In genomic region chr20:62243906-62244515, GRCh38 we compare ENCODE assay signal across 18 cellular contexts. TPM values are rescaled to one million over a fixed set of nuclear protein-coding genes. Genes with fewer than 3 reads are reported as not detected.
A peak's percentile ranks its signal among the peaks of the same experiment; 100 is the strongest.
DNase-seq lines count a peak whose midpoint lies in the region; ATAC-seq and TF ChIP-seq lines count a peak whose summit lies in the region.
"Had no signal": no experiment of that assay in that cellular context is flagged by ENCODE, and none has a peak within 500 bp of the region (broad histone marks: within the 10 kb centered on the region; RNA-seq: fewer than 3 reads in every experiment).

No MANE protein-coding gene starts in this region.

- CTCF ChIA-PET in activated CD4-positive, alpha-beta T cell treated with anti-CD3 and anti-CD28 coated beads, Interleukin-2, amount 10 ng/mL, durations not matched to agents 7 days and 5 days (lab: Charles Lee) = interaction anchor here (1.1 kb wide), 1 partner anchor 35 kb away, joined by 3 read pairs; no protein-coding TSS in a partner anchor

- intact Hi-C loops in left ventricle myocardium inferior (cut with micrococcal nuclease) (no loop called here), left ventricle myocardium superior (cut with micrococcal nuclease) (no loop called here), natural killer cell (cut with micrococcal nuclease) (no loop called here)

- H3K36me3 Mint-ChIP-seq in natural killer cell = no peaks in the 10 kb centered on the region
- peaks cover 5% of the 10 kb centered on the region for H3K36me3 Mint-ChIP-seq in activated CD4-positive, alpha-beta T cell treated with anti-CD3 and anti-CD28 coated beads, Interleukin-2, amount 10 ng/mL, durations not matched to agents 7 days and 5 days (ENCODE audit: low read depth)

- TF ChIP-seq EP300 in suprapubic skin (IDR thresholded peaks at IDR 0.05) = no peak

- no peaks in the 10 kb centered on the region for H3K27me3 Mint-ChIP-seq in natural killer cell (ENCODE audit: low read depth in 2 of 2)
- no peaks in the 10 kb centered on the region for H3K27me3 Mint-ChIP-seq in activated CD4-positive, alpha-beta T cell treated with anti-CD3 and anti-CD28 coated beads, Interleukin-2, amount 10 ng/mL, durations not matched to agents 7 days and 5 days
- H3K27me3 Mint-ChIP-seq: CD4-positive, alpha-beta memory T cell had no signal

- no peaks in the 10 kb centered on the region for H3K9me3 Mint-ChIP-seq in natural killer cell
- no peaks in the 10 kb centered on the region for H3K9me3 Mint-ChIP-seq in activated CD4-positive, alpha-beta T cell treated with anti-CD3 and anti-CD28 coated beads, Interleukin-2, amount 10 ng/mL, durations not matched to agents 7 days and 5 days

- H3K4me1 ChIP-seq in left ventricle myocardium inferior (peaks cover 100% of the 10 kb centered on the region), suprapubic skin (peaks cover 73% of the 10 kb centered on the region)

- no peaks in the 10 kb centered on the region for H3K36me3 ChIP-seq in left ventricle myocardium inferior
- peaks cover 4% of the 10 kb centered on the region for H3K36me3 ChIP-seq in suprapubic skin

- H3K27ac ChIP-seq in left ventricle myocardium inferior (replicated peaks) = peak overlapping the region; percentile 70
- H3K27ac ChIP-seq in suprapubic skin = peak overlapping the region; percentile 60
- H3K27ac ChIP-seq: GM23248, KMS-11 had no signal

- DNase-seq in left ventricle myocardium inferior = no peak
- DNase-seq in left ventricle myocardium superior = no peak
- peak; percentile 53 for DNase-seq in UCSD-AML1 (lab: John Stamatoyannopoulos, UW; ENCODE audit: unreplicated experiment)
- no peak for DNase-seq in natural killer cell
- no peak for DNase-seq in suprapubic skin (ENCODE audit: low spot score in 2 of 2)
- DNase-seq in activated CD4-positive, alpha-beta T cell treated with anti-CD3 and anti-CD28 coated beads, Interleukin-2, amount 10 ng/mL, durations not matched to agents 7 days and 5 days = no peak
- DNase-seq: AML-193; CD4-positive, alpha-beta memory T cell; DMS79; GM23248; MG63; NCI-H1105; NCI-H1694 treated with DMSO at 0.1 percent for 48 hours; PC-3 had no signal

- WGBS in suprapubic skin = 78% methylated on average over 21 of the region's 21 CpGs

- TF ChIP-seq POLR2A in suprapubic skin (IDR thresholded peaks at IDR 0.05) = no peak

- H3K27me3 ChIP-seq in left ventricle myocardium inferior (ENCODE audit: low read depth) = no peaks in the 10 kb centered on the region
- no peaks in the 10 kb centered on the region for H3K27me3 ChIP-seq in suprapubic skin
- H3K27me3 ChIP-seq: MG63 had no signal

- H3K4me3 Mint-ChIP-seq in natural killer cell = peak overlapping the region; percentile 87
- no peak overlapping the region for H3K4me3 Mint-ChIP-seq in activated CD4-positive, alpha-beta T cell treated with anti-CD3 and anti-CD28 coated beads, Interleukin-2, amount 10 ng/mL, durations not matched to agents 7 days and 5 days
- H3K4me3 Mint-ChIP-seq: CD4-positive, alpha-beta memory T cell had no signal

- H3K4me3 ChIP-seq in left ventricle myocardium inferior (peak overlapping the region; percentile 19), suprapubic skin (no peak overlapping the region)
- H3K4me3 ChIP-seq: GM23248, MG63 had no signal

- no peak for ATAC-seq in left ventricle myocardium superior
- ATAC-seq in natural killer cell = peak; percentile 32 to 40 (median 37)
- ATAC-seq in GM18517 (IDR thresholded peaks at IDR 0.05; ENCODE audit: unreplicated experiment) = no peak
- no peak for ATAC-seq in HG03280 (IDR thresholded peaks at IDR 0.05; ENCODE audit: unreplicated experiment)
- ATAC-seq: PC-3 had no signal

- POLR2A ChIA-PET in activated CD4-positive, alpha-beta T cell treated with anti-CD3 and anti-CD28 coated beads, Interleukin-2, amount 10 ng/mL, durations not matched to agents 7 days and 5 days (lab: Charles Lee) = no interaction called here

- no peaks in the 10 kb centered on the region for H3K9me3 ChIP-seq in left ventricle myocardium inferior (replicated peaks)
- H3K9me3 ChIP-seq in suprapubic skin = no peaks in the 10 kb centered on the region
- H3K9me3 ChIP-seq: MG63 had no signal

- peaks cover 72 to 76% of the 10 kb centered on the region in 2 donors for H3K4me1 Mint-ChIP-seq in natural killer cell
- H3K4me1 Mint-ChIP-seq in activated CD4-positive, alpha-beta T cell treated with anti-CD3 and anti-CD28 coated beads, Interleukin-2, amount 10 ng/mL, durations not matched to agents 7 days and 5 days = peaks cover 43% of the 10 kb centered on the region

- TF ChIP-seq CTCF in left ventricle myocardium inferior (IDR thresholded peaks at IDR 0.05; ENCODE audit: borderline replicate concordance) (no peak), natural killer cell (IDR thresholded peaks at IDR 0.05) (no peak), suprapubic skin (IDR thresholded peaks at IDR 0.05) (no peak)

- H3K27ac Mint-ChIP-seq in natural killer cell = peak overlapping the region; percentile 85 to 86
- no peak overlapping the region for H3K27ac Mint-ChIP-seq in activated CD4-positive, alpha-beta T cell treated with anti-CD3 and anti-CD28 coated beads, Interleukin-2, amount 10 ng/mL, durations not matched to agents 7 days and 5 days

RNA-seq across cellular contexts. Expression of gene OSBPL2, which starts 5.7 kb away (rescaled TPM):
- total RNA-seq in left ventricle myocardium inferior (55.3 TPM), left ventricle myocardium superior (60.0 TPM), natural killer cell (100 to 1,000 TPM in 2 of 3 donors, 10 to 100 TPM in 1; 77.9 to 112 (median 104) TPM), suprapubic skin (100 to 1,000 TPM in 1 of 4 donors, 10 to 100 TPM in 3; 78.1 to 132 (median 84.0) TPM)
- 10 to 100 TPM; 30.2 to 30.9 TPM for total RNA-seq in activated CD4-positive, alpha-beta T cell treated with anti-CD3 and anti-CD28 coated beads, Interleukin-2, amount 10 ng/mL, durations not matched to agents 7 days and 5 days

RNA-seq across cellular contexts. Expression of gene HRH3, which starts 23.9 kb away (rescaled TPM):
- total RNA-seq in left ventricle myocardium inferior = not detected
- total RNA-seq in left ventricle myocardium superior = not detected
- not detected for total RNA-seq in natural killer cell
- not detected for total RNA-seq in suprapubic skin
- total RNA-seq in activated CD4-positive, alpha-beta T cell treated with anti-CD3 and anti-CD28 coated beads, Interleukin-2, amount 10 ng/mL, durations not matched to agents 7 days and 5 days = not detected
- total RNA-seq: CD4-positive, alpha-beta memory T cell; G401; GM23248; PC-3 had no signal

RNA-seq across cellular contexts. Expression of gene ADRM1, which starts 58.8 kb away (rescaled TPM):
- total RNA-seq in left ventricle myocardium inferior (70.5 TPM), left ventricle myocardium superior (75.5 TPM), natural killer cell (10 to 100 TPM; 81.4 to 88.4 (median 84.6) TPM), suprapubic skin (100 to 1,000 TPM in 3 of 4 donors, 10 to 100 TPM in 1; 84.7 to 155 (median 146) TPM)
- total RNA-seq in activated CD4-positive, alpha-beta T cell treated with anti-CD3 and anti-CD28 coated beads, Interleukin-2, amount 10 ng/mL, durations not matched to agents 7 days and 5 days = 10 to 100 TPM; 86.1 to 90.1 TPM

Comparison
In these comparisons a context has a peak if more than half of its experiments do, and no peak if none do; other contexts are left out.
1. ATAC-seq: peak in natural killer cell (3 of 3); none in left ventricle myocardium superior (single experiment), GM18517 (single experiment) and HG03280 (single experiment).